ENCODE assay signal across 19 cellular contexts in genomic region chr17:80924111-80924806, GRCh38.
"Had no signal": no experiment of that assay in that cellular context is flagged by ENCODE, and none has a peak within 500 bp of the region (broad histone marks: within the 10 kb centered on the region; RNA-seq: fewer than 3 reads in every experiment).

No MANE protein-coding gene starts in this region.

- H3K4me3 ChIP-seq: breast epithelium, colonic mucosa, esophagus squamous epithelium, gastrocnemius medialis, left ventricle myocardium inferior, prostate gland, tibial artery had no signal

- H3K27ac Mint-ChIP-seq: activated B cell treated with CpG ODN at 0.5 μM for 24 hours; activated CD4-positive, alpha-beta memory T cell treated with anti-CD3 and anti-CD28 coated beads for 36 hours; activated CD4-positive, alpha-beta T cell treated with anti-CD3 and anti-CD28 coated beads for 36 hours; activated naive CD8-positive, alpha-beta T cell; memory B cell; T-helper 1 cell treated with Interleukin-12 subunit alpha and Interleukin-12 subunit beta and Interleukin-4 antibody, amounts not matched to agents 30 μg/mL and 1 μg/mL, for 36 hours had no signal

- H3K4me1 Mint-ChIP-seq: activated CD4-positive, alpha-beta T cell treated with anti-CD3 and anti-CD28 coated beads for 36 hours; central memory CD8-positive, alpha-beta T cell; stimulated activated naive CD8-positive, alpha-beta T cell treated with anti-CD3 and anti-CD28 coated beads, Interleukin-15, amount 100 ng/mL, for 72 hours had no signal

- H3K4me3 Mint-ChIP-seq: activated B cell treated with CpG ODN at 0.5 μM for 24 hours; activated CD4-positive, alpha-beta memory T cell treated with anti-CD3 and anti-CD28 coated beads for 36 hours; activated CD4-positive, alpha-beta T cell treated with anti-CD3 and anti-CD28 coated beads for 36 hours; activated naive CD8-positive, alpha-beta T cell; central memory CD8-positive, alpha-beta T cell; memory B cell; stimulated activated naive CD8-positive, alpha-beta T cell treated with anti-CD3 and anti-CD28 coated beads, Interleukin-15, amount 100 ng/mL, for 72 hours; T-helper 1 cell treated with Interleukin-12 subunit alpha and Interleukin-12 subunit beta and Interleukin-4 antibody, amounts not matched to agents 30 μg/mL and 1 μg/mL, for 36 hours had no signal

- ATAC-seq: activated CD4-positive, alpha-beta T cell treated with anti-CD3 and anti-CD28 coated beads for 36 hours; gastrocnemius medialis; stimulated activated naive CD8-positive, alpha-beta T cell treated with anti-CD3 and anti-CD28 coated beads, Interleukin-15, amount 100 ng/mL, for 72 hours had no signal

- H3K9me3 ChIP-seq: breast epithelium, colonic mucosa, esophagus squamous epithelium, gastrocnemius medialis, left ventricle myocardium inferior, prostate gland, tibial artery had no signal

- H3K27me3 ChIP-seq: breast epithelium, colonic mucosa, esophagus squamous epithelium, gastrocnemius medialis, tibial artery had no signal

- H3K27ac ChIP-seq: breast epithelium, colonic mucosa, esophagus squamous epithelium, gastrocnemius medialis, left ventricle myocardium inferior, prostate gland, tibial artery had no signal

- H3K9me3 Mint-ChIP-seq: activated B cell treated with CpG ODN at 0.5 μM for 24 hours; activated CD4-positive, alpha-beta memory T cell treated with anti-CD3 and anti-CD28 coated beads for 36 hours; central memory CD8-positive, alpha-beta T cell; memory B cell; stimulated activated naive CD8-positive, alpha-beta T cell treated with anti-CD3 and anti-CD28 coated beads, Interleukin-15, amount 100 ng/mL, for 72 hours; T-helper 1 cell treated with Interleukin-12 subunit alpha and Interleukin-12 subunit beta and Interleukin-4 antibody, amounts not matched to agents 30 μg/mL and 1 μg/mL, for 36 hours had no signal

- H3K27me3 Mint-ChIP-seq: activated B cell treated with CpG ODN at 0.5 μM for 24 hours; activated CD4-positive, alpha-beta memory T cell treated with anti-CD3 and anti-CD28 coated beads for 36 hours; activated CD4-positive, alpha-beta T cell treated with anti-CD3 and anti-CD28 coated beads for 36 hours; activated naive CD8-positive, alpha-beta T cell; central memory CD8-positive, alpha-beta T cell; memory B cell; stimulated activated naive CD8-positive, alpha-beta T cell treated with anti-CD3 and anti-CD28 coated beads, Interleukin-15, amount 100 ng/mL, for 72 hours had no signal

- H3K36me3 ChIP-seq: breast epithelium, colonic mucosa had no signal

- H3K4me1 ChIP-seq: breast epithelium, colonic mucosa, prostate gland had no signal

- DNase-seq: activated B cell treated with CpG ODN at 0.5 μM for 24 hours; activated CD4-positive, alpha-beta memory T cell treated with anti-CD3 and anti-CD28 coated beads for 36 hours; activated CD4-positive, alpha-beta T cell treated with anti-CD3 and anti-CD28 coated beads for 36 hours; activated naive CD4-positive, alpha-beta T cell; colonic mucosa; esophagus squamous epithelium; gastrocnemius medialis; hippocampal formation; left ventricle myocardium inferior; stimulated activated CD4-positive, alpha-beta T cell treated with anti-CD3 and anti-CD28 coated beads, Interleukin-12 subunit alpha, Interleukin-12 subunit beta, amount 100 ng/mL, for 4 hours; stimulated activated CD4-positive, alpha-beta T cell treated with anti-CD3 and anti-CD28 coated beads, Interleukin-4, amount 100 ng/mL, for 4 hours; stimulated activated naive CD8-positive, alpha-beta T cell treated with anti-CD3 and anti-CD28 coated beads, Interleukin-15, amount 100 ng/mL, for 72 hours had no signal
